In the genomic region with DNA sequence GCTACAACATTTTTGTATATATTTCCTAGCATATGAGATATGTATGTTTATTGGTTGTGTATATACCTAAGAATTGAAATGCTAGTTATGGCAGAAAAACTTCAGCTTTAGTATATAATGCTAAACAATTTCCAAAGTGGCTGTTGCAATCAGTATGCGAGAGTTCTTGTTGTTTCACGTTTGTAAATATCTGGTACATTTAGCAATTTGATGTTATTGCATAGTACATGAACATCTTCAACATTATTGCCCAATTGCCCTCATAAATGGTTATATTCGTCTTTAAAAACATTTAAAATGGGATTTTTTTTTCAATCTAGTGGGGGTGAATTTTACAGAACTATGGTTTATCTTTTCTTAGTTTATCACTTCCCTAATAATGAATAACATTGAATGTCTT, we compare ENCODE assay signal across 20 cellular contexts.
"Had no signal": no experiment of that assay in that cellular context is flagged by ENCODE, and none has a peak within 500 bp of the region (broad histone marks: within the 10 kb centered on the region; RNA-seq: fewer than 3 reads in every experiment).

No MANE protein-coding gene starts in this region.

- DNase-seq: activated CD4-positive, alpha-beta memory T cell treated with anti-CD3 and anti-CD28 coated beads, Interleukin-2, amount 10 ng/mL, durations not matched to agents 7 days and 5 days; activated CD4-positive, alpha-beta T cell treated with anti-CD3 and anti-CD28 coated beads, Interleukin-2, amount 10 ng/mL, durations not matched to agents 24 days and 14 days; activated CD4-positive, CD25-positive, alpha-beta regulatory T cell treated with anti-CD3 and anti-CD28 coated beads, Interleukin-2, amount 50 U/mL, for 72 hours; activated CD8-positive, alpha-beta memory T cell treated with anti-CD3 and anti-CD28 coated beads, Interleukin-2, amount 50 U/mL, for 48 hours; activated gamma-delta T cell treated with Interleukin-2 at 50 U/mL for 16 hours; activated naive CD4-positive, alpha-beta T cell treated with anti-CD3 and anti-CD28 coated beads, Interleukin-2, amount 50 U/mL, for 16 hours; activated naive CD8-positive, alpha-beta T cell treated with anti-CD3 and anti-CD28 coated beads, Interleukin-2, amount 50 U/mL, for 24 hours; activated T-cell treated with anti-CD3 and anti-CD28 coated beads, Interleukin-2, amount 50 U/mL, for 24 hours; dermis blood vessel endothelial cell; effector CD4-positive, alpha-beta T cell; gastrocnemius medialis; islet precursor cell; left ventricle myocardium inferior; mesendoderm; natural killer cell; posterior cingulate gyrus; right cardiac atrium; spleen; stimulated activated naive CD4-positive, alpha-beta T cell treated with Interleukin-2 at 50 U/mL for 16 hours; T1000 had no signal
